Comparison of ENCODE assay signal across 2 cellular contexts in genomic region chr16:69486272-69486671, GRCh38.
TF ChIP-seq lines count a peak whose summit lies in the region.

No MANE protein-coding gene starts in this region.

TF ChIP-seq in GM23338, 12 proteins besides CTCF, POLR2A, EP300 and RAD21:
- TF ChIP-seq CREB1 (CRISPR knock-in tag; IDR thresholded peaks at IDR 0.05; ENCODE audit: low read depth): no peak
- no peak for TF ChIP-seq STAT1 (IDR thresholded peaks at IDR 0.05; ENCODE audit: unreplicated experiment)
- no peak for TF ChIP-seq JUNB (IDR thresholded peaks at IDR 0.05; ENCODE audit: unreplicated experiment)
- no peak for TF ChIP-seq NANOG (IDR thresholded peaks at IDR 0.05; ENCODE audit: borderline replicate concordance)
- TF ChIP-seq ZNF114 (CRISPR knock-in tag; IDR thresholded peaks at IDR 0.05): no peak
- TF ChIP-seq ETS1 (IDR thresholded peaks at IDR 0.05): no peak
- TF ChIP-seq EZH2 (IDR thresholded peaks at IDR 0.05; ENCODE audit: low read depth, unreplicated experiment): no peak
- TF ChIP-seq EZH2phosphoT487 (IDR thresholded peaks at IDR 0.05; ENCODE audit: unreplicated experiment): no peak

TF ChIP-seq in WTC11, 78 proteins besides CTCF, POLR2A, EP300 and RAD21:
- TF ChIP-seq NR1H2 (CRISPR knock-in tag; IDR thresholded peaks at IDR 0.05): no peak
- TF ChIP-seq CBFB (CRISPR knock-in tag; IDR thresholded peaks at IDR 0.05; ENCODE audit: low read depth): no peak
- TF ChIP-seq PRRX2 (CRISPR knock-in tag; IDR thresholded peaks at IDR 0.05): no peak
- no peak for TF ChIP-seq SP1 (CRISPR knock-in tag; conservative IDR thresholded peaks at IDR 0.05)
- no peak for TF ChIP-seq ZNF263 (CRISPR knock-in tag; IDR thresholded peaks at IDR 0.05; ENCODE audit: low read depth)
- no peak for TF ChIP-seq USF2 (CRISPR knock-in tag; IDR thresholded peaks at IDR 0.05)
- TF ChIP-seq ETV6 (CRISPR knock-in tag; IDR thresholded peaks at IDR 0.05): no peak
- TF ChIP-seq RORB (CRISPR knock-in tag; IDR thresholded peaks at IDR 0.05): no peak
- TF ChIP-seq NFE2L1 (CRISPR knock-in tag; IDR thresholded peaks at IDR 0.05): no peak
- no peak for TF ChIP-seq ZNF671 (CRISPR knock-in tag; IDR thresholded peaks at IDR 0.05)
